Comparison of ENCODE assay signal across 17 cellular contexts in the genomic region with DNA sequence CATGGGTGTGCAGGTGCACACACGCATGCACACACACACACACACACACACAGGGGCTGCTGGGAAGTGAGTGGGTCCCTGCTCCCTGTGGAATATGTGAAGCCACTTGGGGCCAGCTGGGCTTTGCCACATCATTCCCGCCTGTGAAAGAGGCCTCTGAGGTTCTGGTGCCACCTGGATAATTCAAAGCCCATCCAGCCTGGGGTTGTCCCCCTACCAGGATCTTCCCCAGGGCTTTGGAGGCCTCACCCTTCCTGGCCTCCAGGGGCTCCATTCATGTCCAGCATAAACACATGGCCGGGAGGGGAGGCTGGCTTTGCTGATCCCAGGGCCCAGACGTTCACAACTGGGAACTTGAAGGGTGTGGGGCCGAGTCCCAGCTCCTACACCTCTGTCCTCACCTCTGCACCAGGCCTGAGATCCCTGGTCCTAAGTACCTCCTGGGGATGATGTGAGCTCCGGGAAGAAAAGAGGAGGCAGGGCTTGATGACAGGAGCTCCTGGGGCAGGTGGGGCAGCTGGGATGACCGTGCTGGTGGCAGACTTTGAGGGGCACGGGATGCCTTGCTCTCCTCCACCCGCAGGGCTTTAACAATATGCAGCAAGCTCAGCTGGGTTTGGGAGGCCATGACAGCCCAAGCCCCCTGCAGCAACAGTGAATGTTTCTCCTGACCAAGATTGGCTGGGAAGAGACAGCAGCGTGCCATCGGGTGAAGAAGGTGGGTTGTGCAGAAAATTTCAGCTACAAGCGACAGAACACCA. TPM values are rescaled to one million over a fixed set of nuclear protein-coding genes. Genes with fewer than 3 reads are reported as not detected.
"Had no signal": no experiment of that assay in that cellular context is flagged by ENCODE, and none has a peak within 500 bp of the region (broad histone marks: within the 10 kb centered on the region; RNA-seq: fewer than 3 reads in every experiment).

No MANE protein-coding gene starts in this region.

- H3K36me3 Mint-ChIP-seq: activated naive CD4-positive, alpha-beta T cell treated with anti-CD3 and anti-CD28 coated beads, Interleukin-2, amount 50 U/mL, for 72 hours; mesothelial cell of epicardium had no signal

- H3K27ac ChIP-seq: neutrophil had no signal

- H3K4me3 Mint-ChIP-seq: activated T-cell treated with anti-CD3 and anti-CD28 coated beads, Interleukin-2, amount 50 U/mL, for 24 hours; mesothelial cell of epicardium had no signal

- H3K27me3 ChIP-seq: dorsolateral prefrontal cortex, upper lobe of left lung had no signal

- H3K4me3 ChIP-seq: dorsolateral prefrontal cortex, esophagus squamous epithelium, upper lobe of left lung had no signal

- DNase-seq: activated effector memory CD4-positive, alpha-beta T cell treated with Interleukin-2 at 50 U/mL for 16 hours; activated T-cell treated with anti-CD3 and anti-CD28 coated beads, Interleukin-2, amount 50 U/mL, for 24 hours; amygdala; dorsolateral prefrontal cortex; esophagus squamous epithelium; foreskin fibroblast; head of caudate nucleus; stimulated activated CD4-positive, alpha-beta T cell treated with anti-CD3 and anti-CD28 coated beads, Interleukin-2, amount 100 ng/mL, for 48 hours; stimulated activated naive CD4-positive, alpha-beta T cell treated with Interleukin-2 at 50 U/mL for 16 hours; SW 1271 had no signal

- ATAC-seq: activated CD4-positive, CD25-positive, alpha-beta regulatory T cell treated with anti-CD3 and anti-CD28 coated beads, Interleukin-2, amount 50 U/mL, for 24 hours; activated naive CD4-positive, alpha-beta T cell treated with anti-CD3 and anti-CD28 coated beads, Interleukin-2, amount 50 U/mL, for 72 hours had no signal

- H3K27ac Mint-ChIP-seq: activated naive CD4-positive, alpha-beta T cell treated with anti-CD3 and anti-CD28 coated beads, Interleukin-2, amount 50 U/mL, for 72 hours; activated T-cell treated with anti-CD3 and anti-CD28 coated beads, Interleukin-2, amount 50 U/mL, for 24 hours had no signal

- H3K9me3 Mint-ChIP-seq: activated naive CD4-positive, alpha-beta T cell treated with anti-CD3 and anti-CD28 coated beads, Interleukin-2, amount 50 U/mL, for 72 hours; activated T-cell treated with anti-CD3 and anti-CD28 coated beads, Interleukin-2, amount 50 U/mL, for 24 hours; mesothelial cell of epicardium had no signal

- H3K9me3 ChIP-seq: esophagus squamous epithelium, neutrophil, upper lobe of left lung had no signal

- H3K36me3 ChIP-seq: esophagus squamous epithelium, neutrophil, upper lobe of left lung had no signal

RNA-seq across cellular contexts. Expression of a gene that starts 14.2 kb away (rescaled TPM):
- total RNA-seq: activated naive CD4-positive, alpha-beta T cell treated with anti-CD3 and anti-CD28 coated beads, Interleukin-2, amount 50 U/mL, for 72 hours; dorsolateral prefrontal cortex; esophagus squamous epithelium; mesothelial cell of epicardium; pulmonary artery endothelial cell; upper lobe of left lung had no signal
- polyA plus RNA-seq: keratinocyte had no signal
